Comparison of ENCODE assay signal across 22 cellular contexts in genomic region chr2:17545680-17546613, GRCh38. TPM values are rescaled to one million over a fixed set of nuclear protein-coding genes. Genes with fewer than 3 reads are reported as not detected.
A peak's percentile ranks its signal among the peaks of the same experiment; 100 is the strongest.
DNase-seq lines count a peak whose midpoint lies in the region; ATAC-seq and TF ChIP-seq lines count a peak whose summit lies in the region.
"Had no signal": no experiment of that assay in that cellular context is flagged by ENCODE, and none has a peak within 500 bp of the region (broad histone marks: within the 10 kb centered on the region; RNA-seq: fewer than 3 reads in every experiment).

No MANE protein-coding gene starts in this region.

- H3K36me3 ChIP-seq in HUES48 (ENCODE audit: control insufficient read depth, insufficient read depth, low read length) = 0 out of 2 replicates have a peak, but pooled peaks cover 3% of the 10 kb centered on the region
- no peaks in the 10 kb centered on the region for H3K36me3 ChIP-seq in hepatocyte (replicated peaks; ENCODE audit: insufficient read depth, low read depth)
- H3K36me3 ChIP-seq in liver (ENCODE audit: control insufficient read depth in 4 of 4, insufficient read depth in 3 of 4, low read depth in 1 of 4, low read length in 3 of 4) = no peaks in the 10 kb centered on the region
- no peaks in the 10 kb centered on the region for H3K36me3 ChIP-seq in CD8-positive, alpha-beta memory T cell (ENCODE audit: insufficient read depth, low read length)

- no peak for ATAC-seq in effector memory CD8-positive, alpha-beta T cell (replicated peaks)
- ATAC-seq in GM18520 (IDR thresholded peaks at IDR 0.05; ENCODE audit: unreplicated experiment) = no peak
- ATAC-seq: GM12878, PC-3 had no signal

- in situ Hi-C loops in Caki2 (cut with HindIII; ENCODE audit: low pct_unique_long_range_greater_than_20kb, low sequenced_read_pairs) = no loop called here

- peak overlapping the region; percentile 52 for H3K4me2 ChIP-seq in hepatocyte

- peaks cover 4 to 7% of the 10 kb centered on the region in 2 donors for H3K9me3 Mint-ChIP-seq in effector memory CD8-positive, alpha-beta T cell
- H3K9me3 Mint-ChIP-seq in CD8-positive, alpha-beta memory T cell = peaks cover 0 to 7% (median 4%) of the 10 kb centered on the region in 5 donors

- H3K27me3 ChIP-seq in HUES48 (ENCODE audit: control insufficient read depth, insufficient read depth, low read length) (peaks cover 9% of the 10 kb centered on the region), hepatocyte (peaks cover 14% of the 10 kb centered on the region), liver (ENCODE audit: control insufficient read depth in 4 of 4, insufficient read depth in 4 of 4, low read length in 3 of 4) (no peaks in the 10 kb centered on the region)
- H3K27me3 ChIP-seq in CD8-positive, alpha-beta memory T cell (ENCODE audit: insufficient read depth, low read length, poor library complexity, severe bottlenecking) = peaks cover 7% of the 10 kb centered on the region

- H3K9me3 ChIP-seq in HUES48 (ENCODE audit: control insufficient read depth, insufficient read depth, low read length) (no peaks in the 10 kb centered on the region), hepatocyte (ENCODE audit: low read depth) (no peaks in the 10 kb centered on the region), liver (ENCODE audit: control insufficient read depth in 4 of 4, low read length in 3 of 4) (no peaks in the 10 kb centered on the region)
- no peaks in the 10 kb centered on the region for H3K9me3 ChIP-seq in CD8-positive, alpha-beta memory T cell (ENCODE audit: low read length)

- no peak for TF ChIP-seq RAD21 in liver (IDR thresholded peaks at IDR 0.05)

- no peak overlapping the region for H3K4me3 Mint-ChIP-seq in effector memory CD8-positive, alpha-beta T cell
- no peak overlapping the region for H3K4me3 Mint-ChIP-seq in CD8-positive, alpha-beta memory T cell
- H3K4me3 Mint-ChIP-seq: IgD-negative memory B cell had no signal

- WGBS in hepatocyte (ENCODE audit: low lambda C conversion rate, missing lambda C conversion rate) = 39% methylated on average over 5 of the region's 5 CpGs
- 23% methylated on average over 5 of the region's 5 CpGs for WGBS in liver

- H3K4me1 Mint-ChIP-seq in effector memory CD8-positive, alpha-beta T cell (ENCODE audit: low read depth in 2 of 2) = no peaks in the 10 kb centered on the region
- H3K4me1 Mint-ChIP-seq in CD8-positive, alpha-beta memory T cell = no peaks in the 10 kb centered on the region

- POLR2A ChIA-PET in CD8-positive, alpha-beta memory T cell (lab: Charles Lee) = no interaction called here

- H3K4me1 ChIP-seq in HUES48 (ENCODE audit: control insufficient read depth, insufficient read depth, low read length) (peaks cover 82% of the 10 kb centered on the region), hepatocyte (ENCODE audit: insufficient read depth) (no peaks in the 10 kb centered on the region), liver (ENCODE audit: control insufficient read depth in 4 of 4, insufficient read depth in 4 of 4, low read length in 3 of 4) (peaks cover 0 to 64% (median 33%) of the 10 kb centered on the region in 4 donors)
- no peaks in the 10 kb centered on the region for H3K4me1 ChIP-seq in CD8-positive, alpha-beta memory T cell (ENCODE audit: insufficient read depth, low read length)

- no peak for TF ChIP-seq CTCF in hepatocyte (IDR thresholded peaks at IDR 0.05; ENCODE audit: poor library complexity)
- no peak for TF ChIP-seq CTCF in liver (IDR thresholded peaks at IDR 0.05; ENCODE audit: low read depth, low read length, missing input control)

- H3K4me3 ChIP-seq in HUES48 (ENCODE audit: low read depth, low read length) (peak overlapping the region; percentile 86), hepatocyte (no peak overlapping the region), liver (ENCODE audit: low read depth in 1 of 3, low read length in 3 of 3) (peak overlapping the region; percentile 9 to 20 (median 19))
- H3K4me3 ChIP-seq in CD8-positive, alpha-beta memory T cell (ENCODE audit: low read length) = no peak overlapping the region
- H3K4me3 ChIP-seq: GM12878 had no signal

- CTCF ChIA-PET in CD8-positive, alpha-beta memory T cell (lab: Charles Lee) = no interaction called here

- peak; percentile 23 for DNase-seq in Caki2 (ENCODE audit: low read depth)
- no peak for DNase-seq in hepatocyte (ENCODE audit: low spot score)
- DNase-seq in effector memory CD8-positive, alpha-beta T cell = no peak
- no peak for DNase-seq in CD8-positive, alpha-beta memory T cell
- DNase-seq in NOMO-1 (lab: John Stamatoyannopoulos, UW; ENCODE audit: unreplicated experiment in 2 of 2) = no peak
- DNase-seq: DMS53, NCI-H1417, NCI-H1694 treated with DMSO at 0.1 percent for 48 hours, NCI-H2081 treated with DMSO at 0.1 percent for 48 hours, NCI-H446 treated with DMSO at 0.1 percent for 48 hours, NCI-H526 treated with DMSO at 0.1 percent for 48 hours, PC-3, Right ventricle myocardium superior had no signal

- H3K9me2 ChIP-seq in hepatocyte (replicated peaks; ENCODE audit: insufficient read depth) = no peaks in the 10 kb centered on the region

- no peak overlapping the region for H3K27ac Mint-ChIP-seq in effector memory CD8-positive, alpha-beta T cell
- peak overlapping the region in 1 of 8 donors; percentile 10 for H3K27ac Mint-ChIP-seq in CD8-positive, alpha-beta memory T cell
- H3K27ac Mint-ChIP-seq: IgD-negative memory B cell had no signal

- no peak overlapping the region for H2AFZ ChIP-seq in hepatocyte

- no peaks in the 10 kb centered on the region for H3K36me3 Mint-ChIP-seq in effector memory CD8-positive, alpha-beta T cell (ENCODE audit: insufficient read depth)
- H3K36me3 Mint-ChIP-seq in CD8-positive, alpha-beta memory T cell = peaks cover 0 to 7% (median 0%) of the 10 kb centered on the region in 3 donors
- H3K36me3 Mint-ChIP-seq: IgD-negative memory B cell had no signal

- H3K9ac ChIP-seq in HUES48 (ENCODE audit: low read depth, low read length) (0 out of 2 replicates have a peak overlapping the region, but pooled peaks have one; percentile 6), liver (ENCODE audit: low read depth in 1 of 2, low read length in 2 of 2) (peak overlapping the region in 1 of 2 donors; percentile 72)

- H3K27me3 Mint-ChIP-seq in effector memory CD8-positive, alpha-beta T cell = peaks cover 9 to 37% of the 10 kb centered on the region in 2 donors
- peaks cover 11 to 37% of the 10 kb centered on the region in 2 donors for H3K27me3 Mint-ChIP-seq in CD8-positive, alpha-beta memory T cell

- peaks cover 3% of the 10 kb centered on the region for H3K79me2 ChIP-seq in hepatocyte

- H4K20me1 ChIP-seq in hepatocyte (ENCODE audit: insufficient read depth, poor library complexity, severe bottlenecking) = no peaks in the 10 kb centered on the region

- H3K27ac ChIP-seq in HUES48 (ENCODE audit: low read depth, low read length) (peak overlapping the region; percentile 96), hepatocyte (no peak overlapping the region), liver (ENCODE audit: low read depth in 1 of 2, low read length in 2 of 2) (peak overlapping the region; percentile 32 to 58)
- H3K27ac ChIP-seq in CD8-positive, alpha-beta memory T cell (ENCODE audit: low read depth, low read length) = no peak overlapping the region
- H3K27ac ChIP-seq: C4-2B had no signal

TF ChIP-seq in liver, 16 proteins besides CTCF, POLR2A, EP300 and RAD21:
- TF ChIP-seq JUND (IDR thresholded peaks at IDR 0.05) (no peak), HNF4G (IDR thresholded peaks at IDR 0.05) (no peak), FOXA2 (IDR thresholded peaks at IDR 0.05) (peak; percentile 25), HNF4A (conservative IDR thresholded peaks at IDR 0.05) (peak; percentile 53 to 58)

RNA-seq across cellular contexts. Expression of gene VSNL1, which starts 5.5 kb away (rescaled TPM):
- total RNA-seq in Caki2 (2014; rRNA removed; shearing (Covaris generic); ENCODE audit: low replicate concordance) = 52.5 and 68.6 TPM in 2 replicates
- total RNA-seq in hepatocyte (9.4 and 12.1 TPM in 2 replicates), liver (10 to 100 TPM in 1 of 2 donors, 1 to 10 TPM in 1; 6.3 to 32.9 TPM)
- polyA plus RNA-seq in hepatocyte (9.4 and 16.0 TPM in 2 replicates), liver (1 to 10 TPM; 2.2 to 6.4 TPM)
- total RNA-seq in CD8-positive, alpha-beta memory T cell = not detected
- not detected for polyA plus RNA-seq in CD8-positive, alpha-beta memory T cell
- total RNA-seq: A172, PC-3, RPMI7951 had no signal
- polyA plus RNA-seq: IgD-negative memory B cell had no signal

RNA-seq across cellular contexts. Expression of gene RAD51AP2, which starts 27.7 kb away (rescaled TPM):
- total RNA-seq in Caki2 (2014; rRNA removed; shearing (Covaris generic); ENCODE audit: low replicate concordance) = not detected in 2 replicates
- 0.24 and 0.40 TPM in 2 replicates for total RNA-seq in hepatocyte
- 0.21 and 0.35 TPM in 2 replicates for polyA plus RNA-seq in hepatocyte
- total RNA-seq in liver = under 1 TPM; 0.14 to 0.25 TPM
- polyA plus RNA-seq in liver = under 1 TPM; 0.02 to 0.08 TPM
- not detected for total RNA-seq in CD8-positive, alpha-beta memory T cell
- not detected for polyA plus RNA-seq in CD8-positive, alpha-beta memory T cell
- total RNA-seq: PC-3, RPMI7951, SK-MEL-5 had no signal
- polyA plus RNA-seq: IgD-negative memory B cell had no signal

Comparison
In these comparisons a context has a peak if more than half of its experiments do, and no peak if none do; other contexts are left out.
1. H3K27ac ChIP-seq: peak in HUES48 (single experiment) and liver (2 of 2); none in hepatocyte (single experiment) and CD8-positive, alpha-beta memory T cell (single experiment).
2. H3K4me3 ChIP-seq: peak in HUES48 (single experiment) and liver (3 of 3); none in hepatocyte (single experiment) and CD8-positive, alpha-beta memory T cell (single experiment).
3. RNA of gene VSNL1, which starts 5.5 kb away (total RNA-seq): 52.5 to 68.6 TPM in Caki2, 6.3 to 32.9 TPM in liver and 9.4 to 12.1 TPM in hepatocyte; not detected in CD8-positive, alpha-beta memory T cell; every median in the first group is over 4 times any median in the second.